ENCODE assay signal across 11 cellular contexts in the genomic region with DNA sequence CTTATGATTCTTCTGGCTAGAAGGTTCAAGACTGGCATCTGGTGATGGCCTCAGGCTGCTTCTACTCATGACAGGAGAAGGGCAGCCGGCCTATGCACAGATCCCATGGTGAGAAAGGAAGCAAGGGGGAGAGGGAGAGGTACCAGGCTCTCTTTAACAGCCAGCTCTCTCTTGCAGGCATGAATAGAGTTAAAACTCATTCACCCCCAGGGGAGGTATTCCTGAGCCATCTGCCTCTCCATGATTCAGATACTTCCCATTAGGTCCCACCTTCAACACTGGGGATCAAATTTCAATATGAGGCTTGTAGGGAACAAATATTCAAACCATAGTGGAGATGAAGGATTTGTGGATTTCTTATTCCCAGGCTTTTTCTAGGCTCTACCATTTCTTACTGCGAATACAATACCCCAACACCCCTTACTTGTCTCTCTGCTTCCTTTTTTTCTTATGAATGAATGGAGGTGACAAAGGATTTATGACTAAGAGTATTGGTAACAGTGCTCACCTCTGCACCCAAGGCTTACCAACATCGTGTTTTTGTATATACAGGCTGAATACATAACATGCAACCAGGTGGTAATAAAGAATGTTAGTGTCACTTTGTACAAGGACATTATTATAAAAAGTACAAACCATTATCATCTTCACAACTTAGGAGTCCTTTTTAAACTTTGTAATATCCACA.
A peak's percentile ranks its signal among the peaks of the same experiment; 100 is the strongest.
DNase-seq lines count a peak whose midpoint lies in the region; ATAC-seq, FAIRE-seq and TF ChIP-seq lines count a peak whose summit lies in the region.
"Had no signal": no experiment of that assay in that cellular context is flagged by ENCODE, and none has a peak within 500 bp of the region (broad histone marks: within the 10 kb centered on the region; RNA-seq: fewer than 3 reads in every experiment).

No MANE protein-coding gene starts in this region.

- intact Hi-C loops in mucosa of descending colon (cut with DNase I, micrococcal nuclease) = no loop called here

- H3K4me1 Mint-ChIP-seq in progenitor cell of endocrine pancreas (ENCODE audit: low read depth) = no peaks in the 10 kb centered on the region

- ATAC-seq in foreskin keratinocyte = peak; percentile 81
- no peak for ATAC-seq in mucosa of descending colon
- no peak for ATAC-seq in HG03432 (IDR thresholded peaks at IDR 0.05; ENCODE audit: unreplicated experiment)
- ATAC-seq: activated CD8-positive, alpha-beta memory T cell treated with anti-CD3 and anti-CD28 coated beads, Interleukin-2, amount 10 ng/mL, durations not matched to agents 7 days and 5 days had no signal

- no peak overlapping the region for H3K27ac Mint-ChIP-seq in progenitor cell of endocrine pancreas
- H3K27ac Mint-ChIP-seq: activated CD8-positive, alpha-beta memory T cell treated with anti-CD3 and anti-CD28 coated beads, Interleukin-2, amount 10 ng/mL, durations not matched to agents 7 days and 5 days had no signal

- no peaks in the 10 kb centered on the region for H3K27me3 ChIP-seq in foreskin keratinocyte
- H3K27me3 ChIP-seq: transverse colon had no signal

- CTCF ChIA-PET in HEK293 (lab: Yijun Ruan, JAX) = no interaction called here

- H3K36me3 ChIP-seq in HEK293 (ENCODE audit: control insufficient read depth in 2 of 2, insufficient read depth in 1 of 2, low read length in 2 of 2) = no peaks in the 10 kb centered on the region
- no peaks in the 10 kb centered on the region for H3K36me3 ChIP-seq in mucosa of descending colon (ENCODE audit: low read depth)
- H3K36me3 ChIP-seq: transverse colon had no signal

- FAIRE-seq in D721Med (lab: Jason Lieb, UNC) = no peak
- FAIRE-seq: H54 had no signal

- H3K36me3 Mint-ChIP-seq in progenitor cell of endocrine pancreas (ENCODE audit: insufficient read depth) = no peaks in the 10 kb centered on the region

- H3K9me3 ChIP-seq in HEK293 (ENCODE audit: control insufficient read depth, insufficient read depth, low read depth, low read length) (no peaks in the 10 kb centered on the region), mucosa of descending colon (no peaks in the 10 kb centered on the region)
- H3K9me3 ChIP-seq: transverse colon had no signal

- no peak overlapping the region for H3K4me3 ChIP-seq in HEK293 (ENCODE audit: low read depth, low read length)
- no peak overlapping the region for H3K4me3 ChIP-seq in mucosa of descending colon
- H3K4me3 ChIP-seq: transverse colon had no signal

- H3K4me3 Mint-ChIP-seq in progenitor cell of endocrine pancreas (ENCODE audit: low read depth) = no peak overlapping the region
- H3K4me3 Mint-ChIP-seq: activated CD8-positive, alpha-beta memory T cell treated with anti-CD3 and anti-CD28 coated beads, Interleukin-2, amount 10 ng/mL, durations not matched to agents 7 days and 5 days had no signal

- peaks cover 2% of the 10 kb centered on the region for H3K9me3 Mint-ChIP-seq in progenitor cell of endocrine pancreas (ENCODE audit: low read depth)

- TF ChIP-seq CTCF in HEK293 (tag by site-specific recombination; IDR thresholded peaks at IDR 0.05) (no peak), foreskin keratinocyte (conservative IDR thresholded peaks at IDR 0.05) (no peak), mucosa of descending colon (IDR thresholded peaks at IDR 0.05) (no peak), progenitor cell of endocrine pancreas (IDR thresholded peaks at IDR 0.05; ENCODE audit: unreplicated experiment) (no peak), D721Med (IDR thresholded peaks at IDR 0.05; ENCODE audit: insufficient read depth, missing control alignments) (no peak)

- peak; percentile 33 for DNase-seq in DMS153 (lab: John Stamatoyannopoulos, UW)
- peak; percentile 31 for DNase-seq in NCI-H69 (lab: John Stamatoyannopoulos, UW)
- DNase-seq in foreskin keratinocyte = peak; percentile 23 to 71
- DNase-seq in mucosa of descending colon = no peak
- DNase-seq in progenitor cell of endocrine pancreas (ENCODE audit: low spot score, unreplicated experiment) = no peak
- no peak for DNase-seq in D721Med (ENCODE audit: insufficient read length, low spot score)
- DNase-seq: activated CD8-positive, alpha-beta memory T cell treated with anti-CD3 and anti-CD28 coated beads, Interleukin-2, amount 10 ng/mL, durations not matched to agents 7 days and 5 days; transverse colon had no signal

- H3K27me3 Mint-ChIP-seq in progenitor cell of endocrine pancreas = peaks cover 4% of the 10 kb centered on the region

- H3K27ac ChIP-seq in HEK293 (ENCODE audit: extremely low read depth, low read depth, low read length) = no peak overlapping the region
- no peak overlapping the region for H3K27ac ChIP-seq in foreskin keratinocyte

- POLR2A ChIA-PET in HEK293 (lab: Yijun Ruan, JAX) = no interaction called here

- H3K4me1 ChIP-seq in HEK293 (ENCODE audit: control insufficient read depth, insufficient read depth, low read length) = peaks cover 2% of the 10 kb centered on the region; the same call in 1 of the 2 replicates
- H3K4me1 ChIP-seq in foreskin keratinocyte = no peaks in the 10 kb centered on the region
- no peaks in the 10 kb centered on the region for H3K4me1 ChIP-seq in mucosa of descending colon (ENCODE audit: low read depth)
- H3K4me1 ChIP-seq: transverse colon had no signal

TF ChIP-seq in HEK293, 187 proteins besides CTCF, POLR2A, EP300 and RAD21:
- 0 out of 2 replicates have a peak, but pooled peaks have one; percentile 20 for TF ChIP-seq GLIS1 (tag by site-specific recombination; IDR thresholded peaks at IDR 0.05)
- no peak for TF ChIP-seq SCRT1 (tag by site-specific recombination; IDR thresholded peaks at IDR 0.05; ENCODE audit: borderline replicate concordance)

Comparison
In these comparisons a context has a peak if more than half of its experiments do, and no peak if none do; other contexts are left out.
1. DNase-seq: peak in DMS153 (single experiment), NCI-H69 (single experiment) and foreskin keratinocyte (2 of 2); none in mucosa of descending colon (0 of 3), progenitor cell of endocrine pancreas (single experiment) and D721Med (single experiment).